30 cellular contexts compared by ENCODE assay signal in genomic region chr14:63323148-63323547, GRCh38. TPM values are rescaled to one million over a fixed set of nuclear protein-coding genes. Genes with fewer than 3 reads are reported as not detected.
DNase-seq lines count a peak whose midpoint lies in the region; FAIRE-seq and TF ChIP-seq lines count a peak whose summit lies in the region.
"Had no signal": no experiment of that assay in that cellular context is flagged by ENCODE, and none has a peak within 500 bp of the region (broad histone marks: within the 10 kb centered on the region; RNA-seq: fewer than 3 reads in every experiment).

No MANE protein-coding gene starts in this region.

- no peak overlapping the region for H3K23ac ChIP-seq in H9 (ENCODE audit: insufficient read length, low read depth, low read length)

- H3K9me3 ChIP-seq in H9 (ENCODE audit: control insufficient read depth, low read depth, low read length) (no peaks in the 10 kb centered on the region), endothelial cell of umbilical vein (replicated peaks; ENCODE audit: control insufficient read depth, insufficient read depth, low read length) (no peaks in the 10 kb centered on the region), sigmoid colon (no peaks in the 10 kb centered on the region)
- H3K9me3 ChIP-seq: BE2C had no signal

- no peak overlapping the region for H3K4ac ChIP-seq in H9 (ENCODE audit: low read depth, low read length)

- H3K14ac ChIP-seq in H9 (ENCODE audit: insufficient read depth, low read length), result no peak overlapping the region

- H3K27ac ChIP-seq in H9 (ENCODE audit: insufficient read length, low read depth, low read length) (no peak overlapping the region), RWPE1 (no peak overlapping the region), endothelial cell of umbilical vein (ENCODE audit: insufficient read depth, low read depth, low read length) (no peak overlapping the region), sigmoid colon (no peak overlapping the region)
- H3K27ac ChIP-seq: KMS-11 had no signal

- intact Hi-C loops in endothelial cell of umbilical vein (cut with micrococcal nuclease) (no loop called here), sigmoid colon (cut with DNase I) (no loop called here)

- H2BK15ac ChIP-seq in H9 (ENCODE audit: low read depth, low read length), result no peak overlapping the region

- no peak overlapping the region for H3K56ac ChIP-seq in H9 (ENCODE audit: insufficient read length, low read depth, low read length)

- dilution Hi-C loops in endothelial cell of umbilical vein (cut with MboI; ENCODE audit: extremely low pct_ligation_motif_present, low sequenced_read_pairs), result no loop called here

- H3K36me3 ChIP-seq in endothelial cell of umbilical vein (ENCODE audit: control insufficient read depth in 2 of 2, extremely low read depth in 1 of 2, insufficient read depth in 2 of 2, low read length in 2 of 2) (no peaks in the 10 kb centered on the region), sigmoid colon (no peaks in the 10 kb centered on the region), H7 (replicated peaks; ENCODE audit: control insufficient read depth, insufficient read depth, low read length) (no peaks in the 10 kb centered on the region)
- H3K36me3 ChIP-seq: BE2C had no signal

- H3K79me2 ChIP-seq in H9 (ENCODE audit: insufficient read depth, low read length), result no peaks in the 10 kb centered on the region
- no peaks in the 10 kb centered on the region for H3K79me2 ChIP-seq in endothelial cell of umbilical vein (ENCODE audit: control insufficient read depth, insufficient read depth, low read length)

- no peak for TF ChIP-seq EP300 in sigmoid colon (IDR thresholded peaks at IDR 0.05)

- peaks cover 5% of the 10 kb centered on the region; the same call in 1 of the 2 replicates for H3K4me1 ChIP-seq in H9 (ENCODE audit: insufficient read depth, low read length)
- no peaks in the 10 kb centered on the region for H3K4me1 ChIP-seq in endothelial cell of umbilical vein (ENCODE audit: control insufficient read depth, extremely low read depth, insufficient read depth, low read length)
- no peaks in the 10 kb centered on the region for H3K4me1 ChIP-seq in sigmoid colon
- H3K4me1 ChIP-seq: BE2C had no signal

- no peak for TF ChIP-seq POLR2A in endothelial cell of umbilical vein (IDR thresholded peaks at IDR 0.05; ENCODE audit: low read depth, low read length)
- no peak for TF ChIP-seq POLR2A in sigmoid colon (IDR thresholded peaks at IDR 0.05)

- DNase-seq in H9 (no peak), RWPE1 (ENCODE audit: low spot score) (peak; percentile 15), endothelial cell of umbilical vein (ENCODE audit: low read depth, low spot score) (peak; percentile 47), nephron progenitor cell (no peak), sigmoid colon (no peak), H7 (no peak), inferior parietal cortex (ENCODE audit: extremely low spot score) (no peak)
- DNase-seq: BE2C; CD8-positive, alpha-beta memory T cell; DMS 273 treated with DMSO at 0.1 percent for 48 hours; DMS79; GF-D8; MM.1S; NCI-H187; NCI-H2081 treated with DMSO at 0.1 percent for 48 hours; NCI-H2171; NCI-H226; NCI-H510A; NCI-H748 treated with DMSO at 0.1 percent for 48 hours; NK-92 treated with Interleukin-12 subunit alpha and Interleukin-12 subunit beta, amount 100 ng/mL, for 24 hours; PC-3; SHP77 treated with DMSO at 0.1 percent for 48 hours; T-helper 1 cell had no signal

- no peak overlapping the region for H2BK20ac ChIP-seq in H9 (ENCODE audit: low read depth, low read length, poor library complexity, severe bottlenecking)

- no peak overlapping the region for H3K4me2 ChIP-seq in H9 (ENCODE audit: insufficient read depth, insufficient read length, low read length)
- no peak overlapping the region for H3K4me2 ChIP-seq in endothelial cell of umbilical vein (ENCODE audit: insufficient read depth, low read length)
- H3K4me2 ChIP-seq: KMS-11 had no signal

- H3K9me3 Mint-ChIP-seq in H9, result no peaks in the 10 kb centered on the region
- no peaks in the 10 kb centered on the region for H3K9me3 Mint-ChIP-seq in nephron progenitor cell
- H3K9me3 Mint-ChIP-seq: CD8-positive, alpha-beta memory T cell; IgD-negative memory B cell had no signal

- H3K27me3 Mint-ChIP-seq in H9 (ENCODE audit: low read depth) (no peaks in the 10 kb centered on the region), nephron progenitor cell (ENCODE audit: low read depth, poor library complexity) (peaks cover 2% of the 10 kb centered on the region)

- no peak overlapping the region for H4K8ac ChIP-seq in H9 (replicated peaks; ENCODE audit: insufficient read length, low read depth, low read length)

- H2AFZ ChIP-seq in H9 (ENCODE audit: low read length), result no peak overlapping the region
- no peak overlapping the region for H2AFZ ChIP-seq in endothelial cell of umbilical vein (ENCODE audit: low read depth, low read length)

- no peaks in the 10 kb centered on the region for H4K20me1 ChIP-seq in H9 (ENCODE audit: control insufficient read depth, insufficient read depth, insufficient read length)
- H4K20me1 ChIP-seq in endothelial cell of umbilical vein (replicated peaks; ENCODE audit: control insufficient read depth, extremely low read depth, insufficient read depth, low read length), result no peaks in the 10 kb centered on the region

- WGBS in H9 (ENCODE audit: extremely low coverage, insufficient read length, low lambda C conversion rate), result no CpG with 5 or more reads among the region's 6 CpGs
- 58 to 68% methylated on average over 6 of the region's 6 CpGs for WGBS in sigmoid colon, 2 donors

- H3K9ac ChIP-seq in H9 (ENCODE audit: extremely low read depth, insufficient read length, low read length) (no peak overlapping the region), endothelial cell of umbilical vein (replicated peaks; ENCODE audit: extremely low read depth, insufficient read depth, low read length) (no peak overlapping the region)
- H3K9ac ChIP-seq: KMS-11 had no signal

- no TSS peak for BruUV-seq in endothelial cell of umbilical vein (replicated peaks; lab: Mats Ljungman, UMichigan)

- TF ChIP-seq CTCF in H9 (conservative IDR thresholded peaks at IDR 0.05) (no peak), RWPE1 (conservative IDR thresholded peaks at IDR 0.05; ENCODE audit: low read depth) (no peak), endothelial cell of umbilical vein (IDR thresholded peaks at IDR 0.05; ENCODE audit: extremely low read depth in 1 of 2, insufficient read depth in 1 of 2, low read depth in 1 of 2, low read length in 2 of 2) (no peak), nephron progenitor cell (IDR thresholded peaks at IDR 0.05) (no peak), sigmoid colon (IDR thresholded peaks at IDR 0.05) (no peak)

- H3K27ac Mint-ChIP-seq in H9, result peak overlapping the region in 2 of 3 experiments; percentile 3 to 16; a peak in 2 of 7 replicates
- peak overlapping the region; percentile 18 for H3K27ac Mint-ChIP-seq in nephron progenitor cell
- H3K27ac Mint-ChIP-seq: CD8-positive, alpha-beta memory T cell; IgD-negative memory B cell had no signal

- no peaks in the 10 kb centered on the region for H3K23me2 ChIP-seq in H9 (ENCODE audit: insufficient read length, low read depth, low read length, poor library complexity, severe bottlenecking)

- FAIRE-seq in endothelial cell of umbilical vein (lab: Jason Lieb, UNC), result peak; percentile 56
- FAIRE-seq: GM12891, GM19239, H54 had no signal

- H3K4me3 Mint-ChIP-seq in H9, result no peak overlapping the region
- no peak overlapping the region for H3K4me3 Mint-ChIP-seq in nephron progenitor cell
- H3K4me3 Mint-ChIP-seq: CD14-positive monocyte; CD8-positive, alpha-beta memory T cell; IgD-negative memory B cell had no signal

- no peak overlapping the region for H3K18ac ChIP-seq in H9 (ENCODE audit: insufficient read length, low read depth, low read length)

- no peak overlapping the region for H2BK12ac ChIP-seq in H9 (ENCODE audit: insufficient read length, low read depth, low read length)

- H2AK5ac ChIP-seq in H9 (ENCODE audit: insufficient read length, low read length), result no peak overlapping the region

- no peak overlapping the region for H4K91ac ChIP-seq in H9 (ENCODE audit: insufficient read length, low read depth, low read length)

- H3T11ph ChIP-seq in H9 (ENCODE audit: low read length), result no peak overlapping the region

- H3K27me3 ChIP-seq in H9 (ENCODE audit: insufficient read depth, low read length) (no peaks in the 10 kb centered on the region), endothelial cell of umbilical vein (ENCODE audit: control insufficient read depth in 2 of 2, insufficient read depth in 2 of 2, low read length in 2 of 2) (peaks cover 8% of the 10 kb centered on the region in 2 experiments), sigmoid colon (no peaks in the 10 kb centered on the region), H7 (ENCODE audit: control insufficient read depth, insufficient read depth, low read length) (no peaks in the 10 kb centered on the region)

- H4K5ac ChIP-seq in H9 (ENCODE audit: insufficient read length, low read depth, low read length), result no peak overlapping the region

- H2BK5ac ChIP-seq in H9 (ENCODE audit: insufficient read length, low read length), result no peak overlapping the region

- H3K79me1 ChIP-seq in H9 (ENCODE audit: insufficient read depth, low read depth, low read length, poor library complexity, severe bottlenecking), result no peaks in the 10 kb centered on the region

- CTCF ChIA-PET in RWPE1 (lab: Yijun Ruan, JAX) (no interaction called here), endothelial cell of umbilical vein (lab: Charles Lee) (interaction anchor here (1.0 to 1.9 kb wide), 3 partner anchors 10 to 13 kb away, joined by 3 to 4 read pairs (median 3); no protein-coding TSS in a partner anchor)

- H3K4me3 ChIP-seq in endothelial cell of umbilical vein (replicated peaks in 1 of 3; ENCODE audit: insufficient read depth in 1 of 3, low read depth in 1 of 3, low read length in 3 of 3), result no peak overlapping the region
- no peak overlapping the region for H3K4me3 ChIP-seq in sigmoid colon
- no peak overlapping the region for H3K4me3 ChIP-seq in H7 (ENCODE audit: insufficient read depth, low read depth, low read length)

- no peaks in the 10 kb centered on the region for H3K36me3 Mint-ChIP-seq in H9 (ENCODE audit: insufficient read depth in 1 of 3, low read depth in 3 of 3)
- H3K36me3 Mint-ChIP-seq in nephron progenitor cell (ENCODE audit: low read depth), result no peaks in the 10 kb centered on the region
- H3K36me3 Mint-ChIP-seq: CD14-positive monocyte; CD8-positive, alpha-beta memory T cell; IgD-negative memory B cell had no signal

- POLR2A ChIA-PET in RWPE1 (lab: Yijun Ruan, JAX; ENCODE audit: low non-redundant PET) (no interaction called here), endothelial cell of umbilical vein (lab: Charles Lee) (no interaction called here)

- H2BK120ac ChIP-seq in H9 (ENCODE audit: low read depth, low read length, poor library complexity, severe bottlenecking), result no peak overlapping the region

- no peaks in the 10 kb centered on the region for H3K9me1 ChIP-seq in endothelial cell of umbilical vein (replicated peaks; ENCODE audit: control insufficient read depth, extremely low read depth, insufficient read depth, low read length)

- peaks cover 11 to 14% of the 10 kb centered on the region in 2 experiments for H3K4me1 Mint-ChIP-seq in H9
- H3K4me1 Mint-ChIP-seq in nephron progenitor cell, result no peaks in the 10 kb centered on the region
- H3K4me1 Mint-ChIP-seq: CD14-positive monocyte; CD8-positive, alpha-beta memory T cell; IgD-negative memory B cell had no signal

RNA-seq across cellular contexts. Expression of gene GPHB5, which starts 4.4 kb away (rescaled TPM):
- total RNA-seq in H9 (2021) (not detected in 2 replicates), endothelial cell of umbilical vein (not detected in 2 replicates), sigmoid colon (not detected)
- polyA plus RNA-seq in endothelial cell of umbilical vein (not detected in 2 replicates), sigmoid colon (not detected)
- not detected in 2 replicates for polyA plus RNA-seq in endothelial cell of umbilical vein (2011; cell fraction: cytosol; rRNA removed)
- not detected in 2 replicates for polyA plus RNA-seq in endothelial cell of umbilical vein (2011; cell fraction: nucleus; rRNA removed)
- not detected in 2 replicates for polyA plus RNA-seq in endothelial cell of umbilical vein (2012)
- polyA minus RNA-seq in endothelial cell of umbilical vein, result not detected in 2 replicates
- not detected for polyA minus RNA-seq in endothelial cell of umbilical vein (2011; cell fraction: cytosol; rRNA and poly(A)+ RNA removed)
- polyA minus RNA-seq in endothelial cell of umbilical vein (2011; cell fraction: nucleus; rRNA and poly(A)+ RNA removed), result not detected in 2 replicates
- total RNA-seq in H7 (2014; rRNA removed; shearing (Covaris generic)), result not detected in 2 replicates
- total RNA-seq: CD8-positive, alpha-beta memory T cell; PC-3; RPMI7951 had no signal
- polyA plus RNA-seq: CD14-positive monocyte; CD8-positive, alpha-beta memory T cell; IgD-negative memory B cell had no signal

Comparison
In these comparisons a context has a peak if more than half of its experiments do, and no peak if none do; other contexts are left out.
1. DNase-seq: peak in RWPE1 (single experiment) and endothelial cell of umbilical vein (single experiment); none in H9 (single experiment), nephron progenitor cell (single experiment), sigmoid colon (single experiment), H7 (single experiment) and inferior parietal cortex (single experiment).